11 cellular contexts compared by ENCODE assay signal in genomic region chr1:21520899-21521716, GRCh38. TPM values are rescaled to one million over a fixed set of nuclear protein-coding genes. Genes with fewer than 3 reads are reported as not detected.
A peak's percentile ranks its signal among the peaks of the same experiment; 100 is the strongest.
DNase-seq lines count a peak whose midpoint lies in the region; ATAC-seq lines count a peak whose summit lies in the region.
"Had no signal": no experiment of that assay in that cellular context is flagged by ENCODE, and none has a peak within 500 bp of the region (broad histone marks: within the 10 kb centered on the region; RNA-seq: fewer than 3 reads in every experiment).

No MANE protein-coding gene starts in this region.

- H3K27ac Mint-ChIP-seq in stimulated activated memory B cell treated with anti-CD40 and anti-IgM and Interleukin-4, amounts not matched to agents 10 μg/mL and 1 μg/mL and 100 μg/mL, for 72 hours = peak overlapping the region; percentile 87

- peak overlapping the region; percentile 26 for H3K4me3 Mint-ChIP-seq in stimulated activated memory B cell treated with anti-CD40 and anti-IgM and Interleukin-4, amounts not matched to agents 10 μg/mL and 1 μg/mL and 100 μg/mL, for 72 hours

- H3K36me3 Mint-ChIP-seq in stimulated activated memory B cell treated with anti-CD40 and anti-IgM and Interleukin-4, amounts not matched to agents 10 μg/mL and 1 μg/mL and 100 μg/mL, for 72 hours = no peaks in the 10 kb centered on the region

- H3K4me1 Mint-ChIP-seq in stimulated activated memory B cell treated with anti-CD40 and anti-IgM and Interleukin-4, amounts not matched to agents 10 μg/mL and 1 μg/mL and 100 μg/mL, for 72 hours = peaks cover 90% of the 10 kb centered on the region

- H3K27me3 Mint-ChIP-seq in stimulated activated memory B cell treated with anti-CD40 and anti-IgM and Interleukin-4, amounts not matched to agents 10 μg/mL and 1 μg/mL and 100 μg/mL, for 72 hours = no peaks in the 10 kb centered on the region

- DNase-seq in Right ventricle myocardium inferior (ENCODE audit: missing footprints) (no peak), cardiac septum (ENCODE audit: low spot score) (no peak), NCI-H82 (lab: John Stamatoyannopoulos, UW) (peak; percentile 78), dedifferentiated amniotic fluid mesenchymal stem cell (ENCODE audit: extremely low spot score) (peak; percentile 34), A172 (ENCODE audit: low spot score) (no peak)
- DNase-seq in activated CD8-positive, alpha-beta memory T cell treated with anti-CD3 and anti-CD28 coated beads, Interleukin-2, amount 50 U/mL, for 4 hours = no peak
- DNase-seq: activated T-cell treated with anti-CD3 and anti-CD28 coated beads for 4 hours, NCI-H187, upper lobe of right lung had no signal

- ATAC-seq in Right ventricle myocardium inferior = peak; percentile 69
- peak; percentile 24 for ATAC-seq in stimulated activated memory B cell treated with anti-CD40 and anti-IgM and Interleukin-4, amounts not matched to agents 10 μg/mL and 1 μg/mL and 100 μg/mL, for 72 hours
- no peak for ATAC-seq in HG02852 (IDR thresholded peaks at IDR 0.05; ENCODE audit: unreplicated experiment)
- ATAC-seq: upper lobe of right lung had no signal

- H3K9me3 Mint-ChIP-seq in stimulated activated memory B cell treated with anti-CD40 and anti-IgM and Interleukin-4, amounts not matched to agents 10 μg/mL and 1 μg/mL and 100 μg/mL, for 72 hours = no peaks in the 10 kb centered on the region

- intact Hi-C loops in Right ventricle myocardium inferior (cut with DNase I) = no loop called here
- intact Hi-C loops in cardiac septum (cut with DNase I) = no loop called here

RNA-seq across cellular contexts. Expression of gene ALPL, which starts 11.9 kb away (rescaled TPM):
- 11.0 TPM for total RNA-seq in Right ventricle myocardium inferior
- total RNA-seq in cardiac septum = 20.3 TPM
- 0.19 TPM in 1 of 2 replicates, not detected in the other for total RNA-seq in A172 (2014; rRNA removed; shearing (Covaris generic))

Comparison
In these comparisons a context has a peak if more than half of its experiments do, and no peak if none do; other contexts are left out.
1. DNase-seq: peak in NCI-H82 (single experiment) and dedifferentiated amniotic fluid mesenchymal stem cell (single experiment); none in Right ventricle myocardium inferior (single experiment), cardiac septum (single experiment), activated CD8-positive, alpha-beta memory T cell treated with anti-CD3 and anti-CD28 coated beads, Interleukin-2, amount 50 U/mL, for 4 hours (single experiment) and A172 (single experiment).
2. RNA of gene ALPL, which starts 11.9 kb away (total RNA-seq): 20.3 TPM in cardiac septum (single experiment) and 11.0 TPM in Right ventricle myocardium inferior (single experiment); 0.19 TPM in A172; every median in the first group is over 10 times any median in the second.